19 cellular contexts compared by ENCODE assay signal in the genomic region with DNA sequence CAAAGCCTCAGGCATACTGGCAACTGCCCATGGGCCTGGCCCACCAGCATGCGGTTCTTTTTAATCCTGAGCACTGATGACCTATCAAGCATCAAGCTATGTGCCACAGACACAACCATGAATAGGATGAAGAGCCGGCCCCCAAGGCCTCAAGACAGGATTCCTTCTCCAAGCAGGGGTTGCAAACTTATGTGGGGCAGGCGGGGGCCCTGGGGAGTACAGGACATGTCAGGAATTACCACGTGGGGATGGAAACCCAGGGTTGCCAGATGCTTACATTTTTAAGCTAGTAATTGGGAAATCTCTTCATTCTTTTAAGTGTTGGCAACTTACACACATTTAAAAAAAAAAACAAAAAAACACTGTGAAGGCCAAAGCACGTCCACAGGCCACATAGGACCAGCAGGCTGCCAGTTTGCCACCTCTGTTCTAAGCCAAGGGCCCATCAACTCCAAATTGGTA. TPM values are rescaled to one million over a fixed set of nuclear protein-coding genes. Genes with fewer than 3 reads are reported as not detected.
DNase-seq lines count a peak whose midpoint lies in the region; ATAC-seq and TF ChIP-seq lines count a peak whose summit lies in the region.
"Had no signal": no experiment of that assay in that cellular context is flagged by ENCODE, and none has a peak within 500 bp of the region (broad histone marks: within the 10 kb centered on the region; RNA-seq: fewer than 3 reads in every experiment).

No MANE protein-coding gene starts in this region.

- H3K36me3 ChIP-seq in breast epithelium (no peaks in the 10 kb centered on the region), transverse colon (no peaks in the 10 kb centered on the region), uterus (no peaks in the 10 kb centered on the region)
- H3K36me3 ChIP-seq: ovary, upper lobe of right lung had no signal

- H3K4me1 ChIP-seq in breast epithelium: peaks cover 0 to 17% of the 10 kb centered on the region in 2 donors
- H3K4me1 ChIP-seq in transverse colon: peaks cover 20 to 36% (median 29%) of the 10 kb centered on the region in 4 donors
- no peaks in the 10 kb centered on the region for H3K4me1 ChIP-seq in uterus

- intact Hi-C loops in breast epithelium (cut with DNase I; ENCODE audit: low total_unique reads): no loop called here
- intact Hi-C loops in MCF 10A (cut with micrococcal nuclease): no loop called here
- intact Hi-C loops in transverse colon (cut with DNase I; ENCODE audit: low total_unique reads): no loop called here
- intact Hi-C loops in uterus (cut with DNase I; ENCODE audit: low total_unique reads): no loop called here

- H3K36me3 Mint-ChIP-seq in MCF 10A (ENCODE audit: insufficient read depth, unreplicated experiment) (peaks cover 23% of the 10 kb centered on the region), chondrocyte (ENCODE audit: low read depth) (no peaks in the 10 kb centered on the region)

- ATAC-seq in GM19023 (IDR thresholded peaks at IDR 0.05; ENCODE audit: unreplicated experiment) (no peak), HG03460 (IDR thresholded peaks at IDR 0.05; ENCODE audit: unreplicated experiment) (no peak)
- ATAC-seq: activated CD8-positive, alpha-beta memory T cell treated with anti-CD3 and anti-CD28 coated beads, Interleukin-2, amount 10 ng/mL, durations not matched to agents 7 days and 5 days; Right ventricle myocardium inferior; upper lobe of right lung had no signal

- 86 to 100% methylated on average over 1 to 5 of the region's 5 CpGs for WGBS in transverse colon (ENCODE audit: low coverage in 1 of 2), 2 donors

- BruUV-seq in MCF 10A (replicated peaks; lab: Mats Ljungman, UMichigan): no TSS peak

- no peak overlapping the region for H3K27ac Mint-ChIP-seq in MCF 10A (ENCODE audit: low read depth, unreplicated experiment)
- H3K27ac Mint-ChIP-seq in chondrocyte (ENCODE audit: unreplicated experiment): peak overlapping the region; percentile 22
- H3K27ac Mint-ChIP-seq: activated CD8-positive, alpha-beta memory T cell treated with anti-CD3 and anti-CD28 coated beads, Interleukin-2, amount 10 ng/mL, durations not matched to agents 7 days and 5 days had no signal

- no peak for TF ChIP-seq CTCF in breast epithelium (IDR thresholded peaks at IDR 0.05)
- no peak for TF ChIP-seq CTCF in MCF 10A (IDR thresholded peaks at IDR 0.05; ENCODE audit: unreplicated experiment)
- no peak for TF ChIP-seq CTCF in chondrocyte (IDR thresholded peaks at IDR 0.05)
- TF ChIP-seq CTCF in transverse colon (IDR thresholded peaks at IDR 0.05): no peak
- TF ChIP-seq CTCF in uterus (IDR thresholded peaks at IDR 0.05): no peak

- TF ChIP-seq EP300 in transverse colon (IDR thresholded peaks at IDR 0.05; ENCODE audit: low read depth): no peak

- no peaks in the 10 kb centered on the region for H3K9me3 ChIP-seq in breast epithelium
- H3K9me3 ChIP-seq in transverse colon: no peaks in the 10 kb centered on the region
- no peaks in the 10 kb centered on the region for H3K9me3 ChIP-seq in uterus
- H3K9me3 ChIP-seq: ovary, upper lobe of right lung had no signal

- H3K4me3 ChIP-seq in breast epithelium: no peak overlapping the region
- no peak overlapping the region for H3K4me3 ChIP-seq in transverse colon
- no peak overlapping the region for H3K4me3 ChIP-seq in uterus
- H3K4me3 ChIP-seq: ovary, skin epidermis, upper lobe of right lung had no signal

- POLR2A ChIA-PET in MCF 10A (lab: Yijun Ruan, JAX): no interaction called here

- in situ Hi-C loops in transverse colon (cut with MboI; ENCODE audit: low pct_ligation_motif_present in 1 of 4, low pct_unique_long_range_greater_than_20kb in 1 of 4, low sequenced_read_pairs in 3 of 4): loop anchor here in 1 of 4 donors (25.0 kb wide), 1 partner anchor 261 kb away; no protein-coding TSS in a partner anchor

- H3K27me3 ChIP-seq in breast epithelium (no peaks in the 10 kb centered on the region), transverse colon (no peaks in the 10 kb centered on the region), uterus (no peaks in the 10 kb centered on the region)
- H3K27me3 ChIP-seq: ovary, upper lobe of right lung had no signal

- no peak overlapping the region for H3K4me3 Mint-ChIP-seq in MCF 10A (ENCODE audit: unreplicated experiment)
- H3K4me3 Mint-ChIP-seq in chondrocyte (ENCODE audit: unreplicated experiment): no peak overlapping the region
- H3K4me3 Mint-ChIP-seq: activated CD8-positive, alpha-beta memory T cell treated with anti-CD3 and anti-CD28 coated beads, Interleukin-2, amount 10 ng/mL, durations not matched to agents 7 days and 5 days had no signal

- no peaks in the 10 kb centered on the region for H3K9me3 Mint-ChIP-seq in MCF 10A (ENCODE audit: unreplicated experiment)
- H3K9me3 Mint-ChIP-seq in chondrocyte (ENCODE audit: low read depth): no peaks in the 10 kb centered on the region
- H3K9me3 Mint-ChIP-seq: H9 had no signal

- peak overlapping the region; percentile 77 to 79 for H3K27ac ChIP-seq in breast epithelium
- peak overlapping the region; percentile 85 to 92 (median 86) for H3K27ac ChIP-seq in transverse colon
- no peak overlapping the region for H3K27ac ChIP-seq in uterus
- H3K27ac ChIP-seq: ovary, upper lobe of right lung had no signal

- TF ChIP-seq POLR2A in breast epithelium (IDR thresholded peaks at IDR 0.05): no peak
- no peak for TF ChIP-seq POLR2A in transverse colon (IDR thresholded peaks at IDR 0.05)
- no peak for TF ChIP-seq POLR2A in uterus (IDR thresholded peaks at IDR 0.05)

- H3K4me1 Mint-ChIP-seq in MCF 10A (ENCODE audit: insufficient read depth, unreplicated experiment) (peaks cover 24% of the 10 kb centered on the region), chondrocyte (ENCODE audit: low read depth) (peaks cover 31% of the 10 kb centered on the region)

- H3K27me3 Mint-ChIP-seq in MCF 10A (ENCODE audit: insufficient read depth, unreplicated experiment) (no peaks in the 10 kb centered on the region), chondrocyte (ENCODE audit: low read depth) (no peaks in the 10 kb centered on the region)
- H3K27me3 Mint-ChIP-seq: activated CD8-positive, alpha-beta memory T cell treated with anti-CD3 and anti-CD28 coated beads, Interleukin-2, amount 10 ng/mL, durations not matched to agents 7 days and 5 days had no signal

- CTCF ChIA-PET in MCF 10A (lab: Yijun Ruan, JAX): interaction anchor here (0.7 to 1.4 kb wide), 4 partner anchors 11 to 288 kb away, joined by 3 to 6 read pairs (median 4); a partner anchor contains a TSS

- DNase-seq in breast epithelium (ENCODE audit: low spot score in 2 of 2) (peak in 1 of 2 donors; percentile 39), MCF 10A (ENCODE audit: unreplicated experiment) (no peak), chondrocyte (ENCODE audit: low spot score) (no peak), iris pigment epithelial cell (ENCODE audit: low read depth) (peak; percentile 55), transverse colon (no peak), uterus (no peak)
- DNase-seq: activated CD8-positive, alpha-beta memory T cell treated with anti-CD3 and anti-CD28 coated beads, Interleukin-2, amount 10 ng/mL, durations not matched to agents 7 days and 5 days; activated gamma-delta T cell treated with Interleukin-2 at 50 U/mL for 16 hours; left cardiac atrium; NCI-H226; stimulated activated CD4-positive, alpha-beta T cell treated with anti-CD3 and anti-CD28 coated beads, Interleukin-4, amount 100 ng/mL, for 4 hours had no signal

RNA-seq across cellular contexts. Expression of a gene that starts 32.9 kb away (rescaled TPM):
- 10 to 100 TPM; 14.6 to 33.1 (median 16.4) TPM for total RNA-seq in breast epithelium
- 38.6 and 41.9 TPM in 2 replicates for total RNA-seq in MCF 10A (2022)
- total RNA-seq in chondrocyte: 5.0 to 8.4 TPM (median 6.5 TPM) in 3 replicates
- 100 to 1,000 TPM; 127 to 258 (median 197) TPM for total RNA-seq in transverse colon
- 10 to 100 TPM in 2 of 4 donors, 1 to 10 TPM in 2; 4.4 to 23.1 (median 8.6) TPM for total RNA-seq in uterus
- total RNA-seq: A172 had no signal

Comparison
In these comparisons a context has a peak if more than half of its experiments do, and no peak if none do; other contexts are left out.
1. H3K27ac ChIP-seq: peak in breast epithelium (2 of 2) and transverse colon (4 of 4); none in uterus (0 of 2).